8 cellular contexts compared by ENCODE assay signal in genomic region chr2:85308951-85309555, GRCh38. TPM values are rescaled to one million over a fixed set of nuclear protein-coding genes. Genes with fewer than 3 reads are reported as not detected.
DNase-seq lines count a peak whose midpoint lies in the region; ATAC-seq and TF ChIP-seq lines count a peak whose summit lies in the region.

No MANE protein-coding gene starts in this region.

- H3K9me3 ChIP-seq in ovary = no peaks in the 10 kb centered on the region

- TF ChIP-seq EP300 in ovary (IDR thresholded peaks at IDR 0.05) = no peak

- H3K27me3 ChIP-seq in ovary = no peaks in the 10 kb centered on the region

- peak; percentile 21 for DNase-seq in stimulated activated CD4-positive, alpha-beta T cell treated with anti-CD3 and anti-CD28 coated beads, Interleukin-15, amount 100 ng/mL, for 24 hours
- DNase-seq in stimulated activated CD4-positive, alpha-beta T cell treated with anti-CD3 and anti-CD28 coated beads, Interleukin-12 subunit alpha, Interleukin-12 subunit beta, amount 100 ng/mL, for 4 hours = no peak
- DNase-seq in RPMI8226 = peak; percentile 61
- peak; percentile 63 for DNase-seq in fibroblast of mammary gland (ENCODE audit: low read depth)
- peak; percentile 60 to 81 (median 78) for DNase-seq in ovary
- DNase-seq in RKO (ENCODE audit: low spot score) = no peak
- no peak for DNase-seq in stimulated activated CD4-positive, alpha-beta T cell treated with anti-CD3 and anti-CD28 coated beads, Interleukin-2, amount 100 ng/mL, for 24 hours

- H3K36me3 ChIP-seq in ovary = no peaks in the 10 kb centered on the region

- no peak for TF ChIP-seq POLR2A in ovary (IDR thresholded peaks at IDR 0.05)

- WGBS in ovary, 3 donors = 12 to 20% (median 17%) methylated on average over 14 of the region's 14 CpGs

- H3K4me3 ChIP-seq in fibroblast of mammary gland (ENCODE audit: control insufficient read depth, low read depth, low read length) = no peak overlapping the region
- no peak overlapping the region for H3K4me3 ChIP-seq in ovary

- intact Hi-C loops in ovary (cut with DNase I) = no loop called here

- ATAC-seq in GM18519 (IDR thresholded peaks at IDR 0.05; ENCODE audit: low FRiP score, unreplicated experiment) = no peak

- H3K4me1 ChIP-seq in ovary (ENCODE audit: insufficient read depth) = peaks cover 4% of the 10 kb centered on the region

- peak overlapping the region in 1 of 2 donors; percentile 16 for H3K27ac ChIP-seq in ovary

- TF ChIP-seq CTCF in fibroblast of mammary gland (conservative IDR thresholded peaks at IDR 0.05; ENCODE audit: control insufficient read depth, insufficient read depth, low read depth, low read length) (no peak), ovary (IDR thresholded peaks at IDR 0.05) (no peak)

RNA-seq across cellular contexts. Expression of gene TGOLN2, which starts 18.7 kb away (rescaled TPM):
- 10 to 100 TPM; 58.5 to 86.5 (median 75.8) TPM for total RNA-seq in ovary
- polyA plus RNA-seq in ovary = 100 to 1,000 TPM in 1 of 2 donors, 10 to 100 TPM in 1; 43.2 to 115 TPM

RNA-seq across cellular contexts. Expression of gene RETSAT, which starts 45.3 kb away (rescaled TPM):
- total RNA-seq in ovary = 10 to 100 TPM; 13.4 to 29.4 (median 25.1) TPM
- polyA plus RNA-seq in ovary = 10 to 100 TPM; 16.2 to 24.8 TPM

RNA-seq across cellular contexts. Expression of gene ELMOD3, which starts 45.5 kb away (rescaled TPM):
- total RNA-seq in ovary = 10 to 100 TPM; 13.0 to 23.0 (median 15.2) TPM
- 10 to 100 TPM; 17.6 to 21.6 TPM for polyA plus RNA-seq in ovary

Comparison
In these comparisons a context has a peak if more than half of its experiments do, and no peak if none do; other contexts are left out.
1. DNase-seq: peak in stimulated activated CD4-positive, alpha-beta T cell treated with anti-CD3 and anti-CD28 coated beads, Interleukin-15, amount 100 ng/mL, for 24 hours (single experiment), RPMI8226 (single experiment), fibroblast of mammary gland (single experiment) and ovary (5 of 5); none in stimulated activated CD4-positive, alpha-beta T cell treated with anti-CD3 and anti-CD28 coated beads, Interleukin-12 subunit alpha, Interleukin-12 subunit beta, amount 100 ng/mL, for 4 hours (single experiment), RKO (single experiment) and stimulated activated CD4-positive, alpha-beta T cell treated with anti-CD3 and anti-CD28 coated beads, Interleukin-2, amount 100 ng/mL, for 24 hours (0 of 2).